Comparison of ENCODE assay signal across 1 cellular context in the genomic region with DNA sequence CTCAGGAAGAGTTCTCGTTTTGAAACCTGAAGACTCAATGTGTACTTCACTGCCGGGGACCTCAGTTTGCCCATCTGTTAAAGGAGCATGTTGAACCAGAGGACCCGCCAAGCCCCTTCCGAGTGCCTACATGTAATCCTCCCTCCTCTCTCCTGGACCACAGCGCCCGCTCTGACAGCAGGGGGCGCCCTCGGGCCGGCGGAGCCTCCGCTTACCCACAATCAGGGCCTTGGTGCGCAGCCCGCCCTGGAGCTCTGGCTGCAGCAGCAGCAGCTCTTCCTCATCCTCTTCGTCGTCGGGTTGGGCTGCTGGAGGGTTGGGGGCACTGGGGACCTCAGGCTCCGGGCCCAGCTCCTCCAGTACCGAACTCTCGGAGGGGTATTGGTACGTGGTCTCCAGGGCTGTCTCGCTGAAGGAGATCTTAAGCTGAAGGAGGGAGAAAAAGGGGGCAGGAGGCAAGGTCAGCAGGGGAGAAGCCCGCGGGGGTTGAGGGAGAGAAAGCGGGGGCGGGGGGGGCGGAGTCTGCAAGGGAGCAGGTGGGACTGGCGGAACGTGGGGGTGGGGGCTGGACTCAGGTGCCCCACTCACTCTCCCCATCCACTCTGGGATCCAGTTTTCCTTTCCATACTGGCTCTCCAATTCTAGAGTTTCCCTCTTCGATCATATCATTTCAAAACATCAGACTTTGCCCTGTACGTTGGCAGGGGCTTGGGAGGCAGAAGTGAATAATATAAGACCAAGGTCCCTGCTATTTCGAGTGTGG.
A peak's percentile ranks its signal among the peaks of the same experiment; 100 is the strongest.
TF ChIP-seq lines count a peak whose summit lies in the region.

No MANE protein-coding gene starts in this region.

TF ChIP-seq in K562, 482 proteins besides CTCF, POLR2A, EP300 and RAD21 (continues in another document):
- peak; percentile 14; the same call in 1 of the 2 replicates for TF ChIP-seq GATA2 (CRISPR knock-in tag; IDR thresholded peaks at IDR 0.05)
- TF ChIP-seq, protein P1, sequence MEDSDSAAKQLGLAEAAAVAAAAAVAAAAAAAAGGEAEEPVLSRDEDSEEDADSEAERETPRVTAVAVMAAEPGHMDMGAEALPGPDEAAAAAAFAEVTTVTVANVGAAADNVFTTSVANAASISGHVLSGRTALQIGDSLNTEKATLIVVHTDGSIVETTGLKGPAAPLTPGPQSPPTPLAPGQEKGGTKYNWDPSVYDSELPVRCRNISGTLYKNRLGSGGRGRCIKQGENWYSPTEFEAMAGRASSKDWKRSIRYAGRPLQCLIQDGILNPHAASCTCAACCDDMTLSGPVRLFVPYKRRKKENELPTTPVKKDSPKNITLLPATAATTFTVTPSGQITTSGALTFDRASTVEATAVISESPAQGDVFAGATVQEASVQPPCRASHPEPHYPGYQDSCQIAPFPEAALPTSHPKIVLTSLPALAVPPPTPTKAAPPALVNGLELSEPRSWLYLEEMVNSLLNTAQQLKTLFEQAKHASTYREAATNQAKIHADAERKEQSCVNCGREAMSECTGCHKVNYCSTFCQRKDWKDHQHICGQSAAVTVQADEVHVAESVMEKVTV (CRISPR knock-in tag; IDR thresholded peaks at IDR 0.05) = peak; percentile 97
- TF ChIP-seq, protein P2, sequence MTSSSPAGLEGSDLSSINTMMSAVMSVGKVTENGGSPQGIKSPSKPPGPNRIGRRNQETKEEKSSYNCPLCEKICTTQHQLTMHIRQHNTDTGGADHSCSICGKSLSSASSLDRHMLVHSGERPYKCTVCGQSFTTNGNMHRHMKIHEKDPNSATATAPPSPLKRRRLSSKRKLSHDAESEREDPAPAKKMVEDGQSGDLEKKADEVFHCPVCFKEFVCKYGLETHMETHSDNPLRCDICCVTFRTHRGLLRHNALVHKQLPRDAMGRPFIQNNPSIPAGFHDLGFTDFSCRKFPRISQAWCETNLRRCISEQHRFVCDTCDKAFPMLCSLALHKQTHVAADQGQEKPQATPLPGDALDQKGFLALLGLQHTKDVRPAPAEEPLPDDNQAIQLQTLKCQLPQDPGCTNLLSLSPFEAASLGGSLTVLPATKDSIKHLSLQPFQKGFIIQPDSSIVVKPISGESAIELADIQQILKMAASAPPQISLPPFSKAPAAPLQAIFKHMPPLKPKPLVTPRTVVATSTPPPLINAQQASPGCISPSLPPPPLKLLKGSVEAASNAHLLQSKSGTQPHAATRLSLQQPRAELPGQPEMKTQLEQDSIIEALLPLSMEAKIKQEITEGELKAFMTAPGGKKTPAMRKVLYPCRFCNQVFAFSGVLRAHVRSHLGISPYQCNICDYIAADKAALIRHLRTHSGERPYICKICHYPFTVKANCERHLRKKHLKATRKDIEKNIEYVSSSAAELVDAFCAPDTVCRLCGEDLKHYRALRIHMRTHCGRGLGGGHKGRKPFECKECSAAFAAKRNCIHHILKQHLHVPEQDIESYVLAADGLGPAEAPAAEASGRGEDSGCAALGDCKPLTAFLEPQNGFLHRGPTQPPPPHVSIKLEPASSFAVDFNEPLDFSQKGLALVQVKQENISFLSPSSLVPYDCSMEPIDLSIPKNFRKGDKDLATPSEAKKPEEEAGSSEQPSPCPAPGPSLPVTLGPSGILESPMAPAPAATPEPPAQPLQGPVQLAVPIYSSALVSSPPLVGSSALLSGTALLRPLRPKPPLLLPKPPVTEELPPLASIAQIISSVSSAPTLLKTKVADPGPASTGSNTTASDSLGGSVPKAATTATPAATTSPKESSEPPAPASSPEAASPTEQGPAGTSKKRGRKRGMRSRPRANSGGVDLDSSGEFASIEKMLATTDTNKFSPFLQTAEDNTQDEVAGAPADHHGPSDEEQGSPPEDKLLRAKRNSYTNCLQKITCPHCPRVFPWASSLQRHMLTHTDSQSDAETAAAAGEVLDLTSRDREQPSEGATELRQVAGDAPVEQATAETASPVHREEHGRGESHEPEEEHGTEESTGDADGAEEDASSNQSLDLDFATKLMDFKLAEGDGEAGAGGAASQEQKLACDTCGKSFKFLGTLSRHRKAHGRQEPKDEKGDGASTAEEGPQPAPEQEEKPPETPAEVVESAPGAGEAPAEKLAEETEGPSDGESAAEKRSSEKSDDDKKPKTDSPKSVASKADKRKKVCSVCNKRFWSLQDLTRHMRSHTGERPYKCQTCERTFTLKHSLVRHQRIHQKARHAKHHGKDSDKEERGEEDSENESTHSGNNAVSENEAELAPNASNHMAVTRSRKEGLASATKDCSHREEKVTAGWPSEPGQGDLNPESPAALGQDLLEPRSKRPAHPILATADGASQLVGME (CRISPR knock-in tag; IDR thresholded peaks at IDR 0.05) = 0 out of 2 replicates have a peak, but pooled peaks have one; percentile 60
- TF ChIP-seq, protein P3, sequence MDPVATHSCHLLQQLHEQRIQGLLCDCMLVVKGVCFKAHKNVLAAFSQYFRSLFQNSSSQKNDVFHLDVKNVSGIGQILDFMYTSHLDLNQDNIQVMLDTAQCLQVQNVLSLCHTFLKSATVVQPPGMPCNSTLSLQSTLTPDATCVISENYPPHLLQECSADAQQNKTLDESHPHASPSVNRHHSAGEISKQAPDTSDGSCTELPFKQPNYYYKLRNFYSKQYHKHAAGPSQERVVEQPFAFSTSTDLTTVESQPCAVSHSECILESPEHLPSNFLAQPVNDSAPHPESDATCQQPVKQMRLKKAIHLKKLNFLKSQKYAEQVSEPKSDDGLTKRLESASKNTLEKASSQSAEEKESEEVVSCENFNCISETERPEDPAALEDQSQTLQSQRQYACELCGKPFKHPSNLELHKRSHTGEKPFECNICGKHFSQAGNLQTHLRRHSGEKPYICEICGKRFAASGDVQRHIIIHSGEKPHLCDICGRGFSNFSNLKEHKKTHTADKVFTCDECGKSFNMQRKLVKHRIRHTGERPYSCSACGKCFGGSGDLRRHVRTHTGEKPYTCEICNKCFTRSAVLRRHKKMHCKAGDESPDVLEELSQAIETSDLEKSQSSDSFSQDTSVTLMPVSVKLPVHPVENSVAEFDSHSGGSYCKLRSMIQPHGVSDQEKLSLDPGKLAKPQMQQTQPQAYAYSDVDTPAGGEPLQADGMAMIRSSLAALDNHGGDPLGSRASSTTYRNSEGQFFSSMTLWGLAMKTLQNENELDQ (CRISPR knock-in tag; IDR thresholded peaks at IDR 0.05; ENCODE audit: borderline replicate concordance) = 0 out of 2 replicates have a peak, but pooled peaks have one; percentile 70
- no peak for TF ChIP-seq HDAC3 (IDR thresholded peaks at IDR 0.05; ENCODE audit: borderline replicate concordance, partially characterized antibody)
- TF ChIP-seq MTA2 (IDR thresholded peaks at IDR 0.05; ENCODE audit: low read depth) = no peak
- TF ChIP-seq HCFC1 (IDR thresholded peaks at IDR 0.05; ENCODE audit: low read depth, low read length) = peak; percentile 54; the same call in 1 of the 2 replicates
- peak; percentile 64 to 85; a peak in 3 of 4 replicates for TF ChIP-seq RCOR1 (IDR thresholded peaks at IDR 0.05; ENCODE audit: borderline replicate concordance in 1 of 2, low read depth in 2 of 2, low read length in 2 of 2)
- TF ChIP-seq HDGF (IDR thresholded peaks at IDR 0.05) = peak; percentile 87; the same call in 1 of the 2 replicates
- no peak for TF ChIP-seq ZBED1 (IDR thresholded peaks at IDR 0.05)
- peak; percentile 80 for TF ChIP-seq MYNN (IDR thresholded peaks at IDR 0.05)
- no peak for TF ChIP-seq MYNN (CRISPR knock-in tag; IDR thresholded peaks at IDR 0.05)
- TF ChIP-seq, protein P4, sequence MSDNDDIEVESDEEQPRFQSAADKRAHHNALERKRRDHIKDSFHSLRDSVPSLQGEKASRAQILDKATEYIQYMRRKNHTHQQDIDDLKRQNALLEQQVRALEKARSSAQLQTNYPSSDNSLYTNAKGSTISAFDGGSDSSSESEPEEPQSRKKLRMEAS (CRISPR knock-in tag; IDR thresholded peaks at IDR 0.05) = no peak
- TF ChIP-seq SMC3 (conservative IDR thresholded peaks at IDR 0.05; ENCODE audit: insufficient read depth, low read depth, low read length) = peak; percentile 100
- no peak for TF ChIP-seq NCOA4 (IDR thresholded peaks at IDR 0.05; ENCODE audit: partially characterized antibody)
- peak in 1 of 2 experiments; percentile 56; a peak in 1 of 4 replicates for TF ChIP-seq TEAD1 (CRISPR knock-in tag; IDR thresholded peaks at IDR 0.05)
- peak; percentile 49; the same call in 1 of the 2 replicates for TF ChIP-seq ZNF384 (IDR thresholded peaks at IDR 0.05; ENCODE audit: low read depth, low read length)
- peak; percentile 31; the same call in 1 of the 2 replicates for TF ChIP-seq JUN (IDR thresholded peaks at IDR 0.05; ENCODE audit: borderline replicate concordance, low read depth, low read length)
- no peak for TF ChIP-seq JUN (CRISPR knock-in tag; IDR thresholded peaks at IDR 0.05; ENCODE audit: borderline replicate concordance)
- TF ChIP-seq, protein P5, sequence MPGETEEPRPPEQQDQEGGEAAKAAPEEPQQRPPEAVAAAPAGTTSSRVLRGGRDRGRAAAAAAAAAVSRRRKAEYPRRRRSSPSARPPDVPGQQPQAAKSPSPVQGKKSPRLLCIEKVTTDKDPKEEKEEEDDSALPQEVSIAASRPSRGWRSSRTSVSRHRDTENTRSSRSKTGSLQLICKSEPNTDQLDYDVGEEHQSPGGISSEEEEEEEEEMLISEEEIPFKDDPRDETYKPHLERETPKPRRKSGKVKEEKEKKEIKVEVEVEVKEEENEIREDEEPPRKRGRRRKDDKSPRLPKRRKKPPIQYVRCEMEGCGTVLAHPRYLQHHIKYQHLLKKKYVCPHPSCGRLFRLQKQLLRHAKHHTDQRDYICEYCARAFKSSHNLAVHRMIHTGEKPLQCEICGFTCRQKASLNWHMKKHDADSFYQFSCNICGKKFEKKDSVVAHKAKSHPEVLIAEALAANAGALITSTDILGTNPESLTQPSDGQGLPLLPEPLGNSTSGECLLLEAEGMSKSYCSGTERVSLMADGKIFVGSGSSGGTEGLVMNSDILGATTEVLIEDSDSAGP (CRISPR knock-in tag; IDR thresholded peaks at IDR 0.05) = peak; percentile 37; the same call in 1 of the 2 replicates
- TF ChIP-seq SAFB (IDR thresholded peaks at IDR 0.05; ENCODE audit: borderline replicate concordance, low read depth, low read length) = no peak
- TF ChIP-seq, protein P6, sequence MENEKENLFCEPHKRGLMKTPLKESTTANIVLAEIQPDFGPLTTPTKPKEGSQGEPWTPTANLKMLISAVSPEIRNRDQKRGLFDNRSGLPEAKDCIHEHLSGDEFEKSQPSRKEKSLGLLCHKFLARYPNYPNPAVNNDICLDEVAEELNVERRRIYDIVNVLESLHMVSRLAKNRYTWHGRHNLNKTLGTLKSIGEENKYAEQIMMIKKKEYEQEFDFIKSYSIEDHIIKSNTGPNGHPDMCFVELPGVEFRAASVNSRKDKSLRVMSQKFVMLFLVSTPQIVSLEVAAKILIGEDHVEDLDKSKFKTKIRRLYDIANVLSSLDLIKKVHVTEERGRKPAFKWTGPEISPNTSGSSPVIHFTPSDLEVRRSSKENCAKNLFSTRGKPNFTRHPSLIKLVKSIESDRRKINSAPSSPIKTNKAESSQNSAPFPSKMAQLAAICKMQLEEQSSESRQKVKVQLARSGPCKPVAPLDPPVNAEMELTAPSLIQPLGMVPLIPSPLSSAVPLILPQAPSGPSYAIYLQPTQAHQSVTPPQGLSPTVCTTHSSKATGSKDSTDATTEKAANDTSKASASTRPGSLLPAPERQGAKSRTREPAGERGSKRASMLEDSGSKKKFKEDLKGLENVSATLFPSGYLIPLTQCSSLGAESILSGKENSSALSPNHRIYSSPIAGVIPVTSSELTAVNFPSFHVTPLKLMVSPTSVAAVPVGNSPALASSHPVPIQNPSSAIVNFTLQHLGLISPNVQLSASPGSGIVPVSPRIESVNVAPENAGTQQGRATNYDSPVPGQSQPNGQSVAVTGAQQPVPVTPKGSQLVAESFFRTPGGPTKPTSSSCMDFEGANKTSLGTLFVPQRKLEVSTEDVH (IDR thresholded peaks at IDR 0.05; ENCODE audit: low read depth, partially characterized antibody) = peak; percentile 63
- peak; percentile 56 for TF ChIP-seq CXXC5 (CRISPR knock-in tag; IDR thresholded peaks at IDR 0.05)
- peak; percentile 84 for TF ChIP-seq ESRRA (IDR thresholded peaks at IDR 0.05; ENCODE audit: borderline replicate concordance, low read depth)
- TF ChIP-seq FOXA3 (CRISPR knock-in tag; conservative IDR thresholded peaks at IDR 0.05 in 1 of 2, IDR thresholded peaks at IDR 0.05 in 1 of 2) = peak in 1 of 2 experiments; percentile 9; a peak in 1 of 4 replicates
- peak; percentile 92 for TF ChIP-seq XRCC5 (IDR thresholded peaks at IDR 0.05; ENCODE audit: low read depth, low read length)
- TF ChIP-seq TBP (optimal IDR thresholded peaks at IDR 0.05; ENCODE audit: low read depth, low read length) = peak; percentile 43
- TF ChIP-seq HLTF (IDR thresholded peaks at IDR 0.05) = 0 out of 2 replicates have a peak, but pooled peaks have one; percentile 52
- TF ChIP-seq, protein P7, sequence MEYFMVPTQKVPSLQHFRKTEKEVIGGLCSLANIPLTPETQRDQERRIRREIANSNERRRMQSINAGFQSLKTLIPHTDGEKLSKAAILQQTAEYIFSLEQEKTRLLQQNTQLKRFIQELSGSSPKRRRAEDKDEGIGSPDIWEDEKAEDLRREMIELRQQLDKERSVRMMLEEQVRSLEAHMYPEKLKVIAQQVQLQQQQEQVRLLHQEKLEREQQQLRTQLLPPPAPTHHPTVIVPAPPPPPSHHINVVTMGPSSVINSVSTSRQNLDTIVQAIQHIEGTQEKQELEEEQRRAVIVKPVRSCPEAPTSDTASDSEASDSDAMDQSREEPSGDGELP (CRISPR knock-in tag; IDR thresholded peaks at IDR 0.05; ENCODE audit: borderline replicate concordance) = peak; percentile 73
- peak in 1 of 2 experiments; percentile 72; a peak in 1 of 4 replicates for TF ChIP-seq TBL1XR1 (IDR thresholded peaks at IDR 0.05; ENCODE audit: low read length in 2 of 2)
- TF ChIP-seq ETV6 (IDR thresholded peaks at IDR 0.05; ENCODE audit: borderline replicate concordance in 1 of 2, low read depth in 2 of 2, low read length in 1 of 2) = peak in 1 of 2 experiments; percentile 38; a peak in 1 of 4 replicates
- TF ChIP-seq ETV6 (CRISPR knock-in tag; IDR thresholded peaks at IDR 0.05; ENCODE audit: borderline replicate concordance) = no peak
- TF ChIP-seq MTA3 (IDR thresholded peaks at IDR 0.05; ENCODE audit: borderline replicate concordance) = peak; percentile 78; the same call in 1 of the 2 replicates
- TF ChIP-seq SMAD4 (CRISPR knock-in tag; conservative IDR thresholded peaks at IDR 0.05) = 0 out of 2 replicates have a peak, but pooled peaks have one; percentile 16
- TF ChIP-seq, protein P8, sequence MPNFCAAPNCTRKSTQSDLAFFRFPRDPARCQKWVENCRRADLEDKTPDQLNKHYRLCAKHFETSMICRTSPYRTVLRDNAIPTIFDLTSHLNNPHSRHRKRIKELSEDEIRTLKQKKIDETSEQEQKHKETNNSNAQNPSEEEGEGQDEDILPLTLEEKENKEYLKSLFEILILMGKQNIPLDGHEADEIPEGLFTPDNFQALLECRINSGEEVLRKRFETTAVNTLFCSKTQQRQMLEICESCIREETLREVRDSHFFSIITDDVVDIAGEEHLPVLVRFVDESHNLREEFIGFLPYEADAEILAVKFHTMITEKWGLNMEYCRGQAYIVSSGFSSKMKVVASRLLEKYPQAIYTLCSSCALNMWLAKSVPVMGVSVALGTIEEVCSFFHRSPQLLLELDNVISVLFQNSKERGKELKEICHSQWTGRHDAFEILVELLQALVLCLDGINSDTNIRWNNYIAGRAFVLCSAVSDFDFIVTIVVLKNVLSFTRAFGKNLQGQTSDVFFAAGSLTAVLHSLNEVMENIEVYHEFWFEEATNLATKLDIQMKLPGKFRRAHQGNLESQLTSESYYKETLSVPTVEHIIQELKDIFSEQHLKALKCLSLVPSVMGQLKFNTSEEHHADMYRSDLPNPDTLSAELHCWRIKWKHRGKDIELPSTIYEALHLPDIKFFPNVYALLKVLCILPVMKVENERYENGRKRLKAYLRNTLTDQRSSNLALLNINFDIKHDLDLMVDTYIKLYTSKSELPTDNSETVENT (CRISPR knock-in tag; IDR thresholded peaks at IDR 0.05) = peak; percentile 15; the same call in 1 of the 2 replicates
